7 cellular contexts compared by ENCODE assay signal in the genomic region with DNA sequence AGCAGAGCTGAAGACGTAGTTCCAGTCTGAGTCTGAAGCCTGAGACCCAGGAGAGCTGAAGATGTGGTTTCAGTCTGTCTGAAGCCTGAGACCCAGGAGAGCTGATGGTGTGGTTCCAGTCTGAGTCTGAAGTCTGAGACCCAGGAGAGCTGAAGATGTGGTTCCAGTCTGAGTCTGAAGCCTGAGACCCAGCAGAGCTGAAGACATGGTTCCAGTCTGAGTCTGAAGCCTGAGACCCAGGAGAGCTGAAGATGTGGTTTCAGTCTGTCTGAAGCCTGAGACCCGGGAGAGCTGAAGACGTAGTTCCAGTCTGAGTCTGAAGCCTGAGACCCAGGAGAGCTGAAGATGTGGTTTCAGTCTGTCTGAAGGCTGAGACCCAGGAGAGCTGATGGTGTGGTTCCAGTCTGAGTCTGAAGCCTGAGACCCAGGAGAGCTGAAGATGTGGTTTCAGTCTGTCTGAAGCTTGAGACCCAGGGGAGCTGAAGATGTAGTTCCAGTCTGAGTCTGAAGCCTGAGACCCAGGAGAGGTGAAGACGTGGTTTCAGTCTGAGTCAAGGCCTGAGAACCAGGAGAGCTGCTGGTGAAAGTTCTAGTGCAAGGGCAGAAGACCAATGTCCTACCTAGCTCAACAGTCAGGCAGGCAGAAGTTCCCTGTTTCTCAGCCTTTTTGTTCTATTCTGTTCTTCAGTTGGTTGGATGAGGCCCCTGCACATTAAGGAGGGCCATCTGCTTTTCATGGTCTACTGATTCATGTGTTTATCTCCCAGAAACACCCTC.
DNase-seq lines count a peak whose midpoint lies in the region; ATAC-seq lines count a peak whose summit lies in the region.
"Not testable (repeated sequence)": the region's sequence is repeated elsewhere in the genome, so short reads cannot be mapped to it uniquely, and the experiment has no call there.

No MANE protein-coding gene starts in this region.

- peaks cover 21% of the 10 kb centered on the region for H3K36me3 Mint-ChIP-seq in T-helper 2 cell treated with Interferon-gamma antibody and Interleukin-4, amounts not matched to agents 5 μg/mL and 100 μg/mL, for 36 hours (ENCODE audit: low read depth)
- peaks cover 48% of the 10 kb centered on the region for H3K36me3 Mint-ChIP-seq in activated T-cell treated with anti-CD3 and anti-CD28 coated beads, Interleukin-2, amount 50 U/mL, for 24 hours (ENCODE audit: low read depth)
- peaks cover 48% of the 10 kb centered on the region for H3K36me3 Mint-ChIP-seq in activated naive CD8-positive, alpha-beta T cell treated with anti-CD3 and anti-CD28 coated beads, Interleukin-2, amount 50 U/mL, for 24 hours (ENCODE audit: low read depth)

- peaks cover 18% of the 10 kb centered on the region for H3K9me3 Mint-ChIP-seq in T-helper 2 cell treated with Interferon-gamma antibody and Interleukin-4, amounts not matched to agents 5 μg/mL and 100 μg/mL, for 36 hours
- H3K9me3 Mint-ChIP-seq in activated T-cell treated with anti-CD3 and anti-CD28 coated beads, Interleukin-2, amount 50 U/mL, for 24 hours = peaks cover 20% of the 10 kb centered on the region
- H3K9me3 Mint-ChIP-seq in activated naive CD8-positive, alpha-beta T cell treated with anti-CD3 and anti-CD28 coated beads, Interleukin-2, amount 50 U/mL, for 24 hours = peaks cover 20% of the 10 kb centered on the region

- ATAC-seq in GM18498 (IDR thresholded peaks at IDR 0.05; ENCODE audit: unreplicated experiment) (peak; percentile 62), GM19452 (IDR thresholded peaks at IDR 0.05; ENCODE audit: unreplicated experiment) (peak; percentile 33), HG03378 (IDR thresholded peaks at IDR 0.05; ENCODE audit: unreplicated experiment) (peak; percentile 40)
- not testable (repeated sequence) for ATAC-seq in activated naive CD8-positive, alpha-beta T cell treated with anti-CD3 and anti-CD28 coated beads, Interleukin-2, amount 50 U/mL, for 24 hours

- not testable (repeated sequence) for H3K27ac Mint-ChIP-seq in T-helper 2 cell treated with Interferon-gamma antibody and Interleukin-4, amounts not matched to agents 5 μg/mL and 100 μg/mL, for 36 hours
- peak overlapping the region; percentile 84 for H3K27ac Mint-ChIP-seq in activated T-cell treated with anti-CD3 and anti-CD28 coated beads, Interleukin-2, amount 50 U/mL, for 24 hours
- H3K27ac Mint-ChIP-seq in activated naive CD8-positive, alpha-beta T cell treated with anti-CD3 and anti-CD28 coated beads, Interleukin-2, amount 50 U/mL, for 24 hours = peak overlapping the region; percentile 76

- not testable (repeated sequence) for H3K4me3 Mint-ChIP-seq in T-helper 2 cell treated with Interferon-gamma antibody and Interleukin-4, amounts not matched to agents 5 μg/mL and 100 μg/mL, for 36 hours; activated T-cell treated with anti-CD3 and anti-CD28 coated beads, Interleukin-2, amount 50 U/mL, for 24 hours; activated naive CD8-positive, alpha-beta T cell treated with anti-CD3 and anti-CD28 coated beads, Interleukin-2, amount 50 U/mL, for 24 hours

- not testable (repeated sequence) for H3K4me1 Mint-ChIP-seq in T-helper 2 cell treated with Interferon-gamma antibody and Interleukin-4, amounts not matched to agents 5 μg/mL and 100 μg/mL, for 36 hours (ENCODE audit: low read depth)
- H3K4me1 Mint-ChIP-seq in activated T-cell treated with anti-CD3 and anti-CD28 coated beads, Interleukin-2, amount 50 U/mL, for 24 hours (ENCODE audit: low read depth) = peaks cover 70% of the 10 kb centered on the region
- peaks cover 76% of the 10 kb centered on the region for H3K4me1 Mint-ChIP-seq in activated naive CD8-positive, alpha-beta T cell treated with anti-CD3 and anti-CD28 coated beads, Interleukin-2, amount 50 U/mL, for 24 hours

- DNase-seq in T-helper 2 cell treated with Interferon-gamma antibody and Interleukin-4, amounts not matched to agents 5 μg/mL and 100 μg/mL, for 36 hours (ENCODE audit: low spot score) = peak; percentile 21
- DNase-seq in activated T-cell treated with anti-CD3 and anti-CD28 coated beads, Interleukin-2, amount 50 U/mL, for 24 hours = not testable (repeated sequence)
- DNase-seq in activated naive CD8-positive, alpha-beta T cell treated with anti-CD3 and anti-CD28 coated beads, Interleukin-2, amount 50 U/mL, for 24 hours = peak; percentile 36
- DNase-seq in stimulated activated CD8-positive, alpha-beta memory T cell treated with anti-CD3 and anti-CD28 coated beads, Interleukin-4, amount 100 ng/mL, for 48 hours = peak; percentile 55

- peaks cover 32% of the 10 kb centered on the region for H3K27me3 Mint-ChIP-seq in T-helper 2 cell treated with Interferon-gamma antibody and Interleukin-4, amounts not matched to agents 5 μg/mL and 100 μg/mL, for 36 hours (ENCODE audit: low read depth)
- H3K27me3 Mint-ChIP-seq in activated T-cell treated with anti-CD3 and anti-CD28 coated beads, Interleukin-2, amount 50 U/mL, for 24 hours = peaks cover 41% of the 10 kb centered on the region
- H3K27me3 Mint-ChIP-seq in activated naive CD8-positive, alpha-beta T cell treated with anti-CD3 and anti-CD28 coated beads, Interleukin-2, amount 50 U/mL, for 24 hours = peaks cover 25% of the 10 kb centered on the region
